2 cellular contexts compared by ENCODE assay signal in the genomic region with DNA sequence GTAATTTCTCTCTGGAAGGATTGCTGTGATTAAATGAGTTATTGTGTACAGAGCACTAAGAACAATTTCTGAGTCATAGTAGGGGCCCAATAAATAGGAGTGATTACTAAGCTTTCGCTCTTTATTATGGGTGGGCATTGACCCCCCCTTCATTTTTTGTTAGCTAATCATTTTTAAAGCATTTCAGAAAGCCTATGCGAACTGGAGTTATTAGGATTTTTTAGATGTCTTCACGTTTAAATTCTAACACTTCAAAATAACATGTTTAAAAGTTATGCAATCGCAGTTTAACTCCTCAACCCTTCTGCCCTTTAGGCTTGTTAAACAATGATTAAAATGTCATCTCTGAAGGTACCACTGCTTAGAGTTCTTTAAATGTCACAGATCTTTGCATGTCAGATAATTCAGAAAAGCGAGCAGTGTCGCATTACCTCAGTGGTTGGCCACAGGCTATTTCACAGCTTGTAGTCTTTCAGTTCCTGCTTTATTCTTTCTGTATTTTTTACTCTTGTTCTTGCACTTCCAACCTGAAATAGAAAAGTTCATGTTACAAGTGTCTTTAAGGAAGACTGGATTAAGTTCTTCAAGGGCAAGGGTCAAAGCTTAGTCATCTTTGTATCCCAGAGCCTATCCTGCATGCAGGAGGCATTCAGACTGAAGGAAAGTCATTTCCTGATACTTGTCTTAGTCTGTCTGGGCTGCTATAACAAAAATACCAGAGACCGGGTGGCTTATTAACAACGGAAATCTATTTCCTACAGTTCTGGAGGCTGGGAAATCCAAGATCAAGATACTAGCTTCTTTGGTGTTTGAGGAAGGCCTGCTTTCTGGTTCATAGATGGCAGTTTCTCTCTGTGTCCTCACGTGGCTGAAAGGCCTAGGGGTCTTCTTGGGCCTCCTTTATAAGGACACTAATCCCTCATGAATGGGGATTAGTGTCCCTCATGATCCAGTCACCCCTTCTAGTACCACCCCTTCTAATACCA.
TF ChIP-seq lines count a peak whose summit lies in the region.

No MANE protein-coding gene starts in this region.

TF ChIP-seq in SK-N-SH, 30 proteins besides CTCF, POLR2A, EP300 and RAD21 (continued from another document):
- TF ChIP-seq SIN3A (IDR thresholded peaks at IDR 0.05; ENCODE audit: borderline replicate concordance, low read depth, low read length) (no peak), MXI1 (IDR thresholded peaks at IDR 0.05; ENCODE audit: low read depth, low read length) (no peak), FOSL2 (IDR thresholded peaks at IDR 0.05; ENCODE audit: borderline replicate concordance, low read depth) (peak; percentile 36), RCOR1 (IDR thresholded peaks at IDR 0.05; ENCODE audit: low read length) (no peak), ZBTB33 (IDR thresholded peaks at IDR 0.05; ENCODE audit: borderline replicate concordance, low read depth) (no peak), TAF1 (IDR thresholded peaks at IDR 0.05; ENCODE audit: borderline replicate concordance, low read depth, low read length) (no peak)
TF ChIP-seq in SK-N-SH: peak in this region for 3.

TF ChIP-seq in HepG2, 621 proteins besides CTCF, POLR2A, EP300 and RAD21 (continued from another document):
- TF ChIP-seq, protein P1, sequence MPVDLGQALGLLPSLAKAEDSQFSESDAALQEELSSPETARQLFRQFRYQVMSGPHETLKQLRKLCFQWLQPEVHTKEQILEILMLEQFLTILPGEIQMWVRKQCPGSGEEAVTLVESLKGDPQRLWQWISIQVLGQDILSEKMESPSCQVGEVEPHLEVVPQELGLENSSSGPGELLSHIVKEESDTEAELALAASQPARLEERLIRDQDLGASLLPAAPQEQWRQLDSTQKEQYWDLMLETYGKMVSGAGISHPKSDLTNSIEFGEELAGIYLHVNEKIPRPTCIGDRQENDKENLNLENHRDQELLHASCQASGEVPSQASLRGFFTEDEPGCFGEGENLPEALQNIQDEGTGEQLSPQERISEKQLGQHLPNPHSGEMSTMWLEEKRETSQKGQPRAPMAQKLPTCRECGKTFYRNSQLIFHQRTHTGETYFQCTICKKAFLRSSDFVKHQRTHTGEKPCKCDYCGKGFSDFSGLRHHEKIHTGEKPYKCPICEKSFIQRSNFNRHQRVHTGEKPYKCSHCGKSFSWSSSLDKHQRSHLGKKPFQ (CRISPR knock-in tag; IDR thresholded peaks at IDR 0.05; ENCODE audit: insufficient replicate concordance) = peak; percentile 2
- TF ChIP-seq, protein P2, sequence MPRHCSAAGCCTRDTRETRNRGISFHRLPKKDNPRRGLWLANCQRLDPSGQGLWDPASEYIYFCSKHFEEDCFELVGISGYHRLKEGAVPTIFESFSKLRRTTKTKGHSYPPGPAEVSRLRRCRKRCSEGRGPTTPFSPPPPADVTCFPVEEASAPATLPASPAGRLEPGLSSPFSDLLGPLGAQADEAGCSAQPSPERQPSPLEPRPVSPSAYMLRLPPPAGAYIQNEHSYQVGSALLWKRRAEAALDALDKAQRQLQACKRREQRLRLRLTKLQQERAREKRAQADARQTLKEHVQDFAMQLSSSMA (CRISPR knock-in tag; IDR thresholded peaks at IDR 0.05) = no peak
- no peak for TF ChIP-seq ZBTB7A (CRISPR knock-in tag; IDR thresholded peaks at IDR 0.05)
- peak; percentile 36; the same call in 1 of the 2 replicates for TF ChIP-seq ATF1 (CRISPR knock-in tag; IDR thresholded peaks at IDR 0.05)
- TF ChIP-seq AHDC1 (CRISPR knock-in tag; IDR thresholded peaks at IDR 0.05; ENCODE audit: borderline replicate concordance) = 0 out of 2 replicates have a peak, but pooled peaks have one; percentile 28
- TF ChIP-seq CEBPG (CRISPR knock-in tag; IDR thresholded peaks at IDR 0.05) = peak; percentile 55
- TF ChIP-seq ZFP36L1 (CRISPR knock-in tag; IDR thresholded peaks at IDR 0.05) = no peak
- peak; percentile 65 for TF ChIP-seq CEBPB (IDR thresholded peaks at IDR 0.05; ENCODE audit: borderline replicate concordance, low read depth, low read length)
- TF ChIP-seq ZSCAN20 (CRISPR knock-in tag; IDR thresholded peaks at IDR 0.05; ENCODE audit: borderline replicate concordance) = no peak
- 0 out of 2 replicates have a peak, but pooled peaks have one; percentile 7 for TF ChIP-seq BCL6 (CRISPR knock-in tag; IDR thresholded peaks at IDR 0.05)
- TF ChIP-seq ZNF652 (CRISPR knock-in tag; IDR thresholded peaks at IDR 0.05; ENCODE audit: borderline replicate concordance, low read depth) = 0 out of 2 replicates have a peak, but pooled peaks have one; percentile 8
- TF ChIP-seq ADNP (CRISPR knock-in tag; IDR thresholded peaks at IDR 0.05) = no peak
- TF ChIP-seq ZNF12 (CRISPR knock-in tag; IDR thresholded peaks at IDR 0.05) = peak; percentile 93
- no peak for TF ChIP-seq KLF9 (CRISPR knock-in tag; IDR thresholded peaks at IDR 0.05; ENCODE audit: low read depth)
- TF ChIP-seq HOXA5 (CRISPR knock-in tag; IDR thresholded peaks at IDR 0.05) = no peak
- peak; percentile 23; the same call in 1 of the 2 replicates for TF ChIP-seq ARID5B (CRISPR knock-in tag; IDR thresholded peaks at IDR 0.05)
- TF ChIP-seq RARA (CRISPR knock-in tag; IDR thresholded peaks at IDR 0.05) = 0 out of 2 replicates have a peak, but pooled peaks have one; percentile 18
- TF ChIP-seq RBM22 (optimal IDR thresholded peaks at IDR 0.05; ENCODE audit: low read length) = peak; percentile 73
- TF ChIP-seq, protein P3, sequence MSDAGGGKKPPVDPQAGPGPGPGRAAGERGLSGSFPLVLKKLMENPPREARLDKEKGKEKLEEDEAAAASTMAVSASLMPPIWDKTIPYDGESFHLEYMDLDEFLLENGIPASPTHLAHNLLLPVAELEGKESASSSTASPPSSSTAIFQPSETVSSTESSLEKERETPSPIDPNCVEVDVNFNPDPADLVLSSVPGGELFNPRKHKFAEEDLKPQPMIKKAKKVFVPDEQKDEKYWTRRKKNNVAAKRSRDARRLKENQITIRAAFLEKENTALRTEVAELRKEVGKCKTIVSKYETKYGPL (CRISPR knock-in tag; IDR thresholded peaks at IDR 0.05) = peak; percentile 50; the same call in 1 of the 2 replicates
- TF ChIP-seq ZNF367 (CRISPR knock-in tag; IDR thresholded peaks at IDR 0.05; ENCODE audit: borderline replicate concordance) = no peak
- no peak for TF ChIP-seq ZNF501 (CRISPR knock-in tag; IDR thresholded peaks at IDR 0.05)
- TF ChIP-seq NFYC (CRISPR knock-in tag; IDR thresholded peaks at IDR 0.05) = 0 out of 2 replicates have a peak, but pooled peaks have one; percentile 17
